9 cellular contexts compared by ENCODE assay signal in the genomic region with DNA sequence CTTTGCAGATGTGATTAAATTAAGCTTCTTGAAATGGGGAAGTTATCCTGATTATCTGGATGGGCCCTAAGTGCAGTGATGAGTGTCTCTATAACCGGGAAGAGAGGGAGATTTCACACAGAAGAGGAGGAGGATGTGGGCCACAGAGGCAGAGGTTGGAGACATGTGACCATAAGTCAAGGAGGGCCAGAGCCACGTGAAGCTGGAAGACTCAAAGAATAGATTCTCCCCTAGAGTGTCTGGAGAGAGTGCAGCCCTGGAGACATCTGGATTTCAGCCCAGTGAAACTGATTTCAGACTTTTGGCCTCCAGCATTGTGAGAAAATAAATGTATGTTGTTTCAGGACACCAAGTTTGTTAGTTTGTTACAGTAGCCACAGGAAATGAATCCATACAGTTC.
"Had no signal": no experiment of that assay in that cellular context is flagged by ENCODE, and none has a peak within 500 bp of the region (broad histone marks: within the 10 kb centered on the region; RNA-seq: fewer than 3 reads in every experiment).

No MANE protein-coding gene starts in this region.

- H3K9me3 ChIP-seq: HAP-1 had no signal

- H3K36me3 ChIP-seq: HAP-1 had no signal

- DNase-seq: GM23248, GOT3, H7, HFFc6, IMR-90, KG1 had no signal

- FAIRE-seq: K562 had no signal

- H3K4me3 Mint-ChIP-seq: HFFc6 had no signal

- H3K4me3 ChIP-seq: GM23248, HAP-1, K562 had no signal

- H3K27ac Mint-ChIP-seq: HFFc6 had no signal

- H3K27ac ChIP-seq: GM23248 had no signal

- H3K4me1 ChIP-seq: HAP-1 had no signal

- H2AFZ ChIP-seq: GM23248 had no signal

- ATAC-seq: HCT116, K562 had no signal

- H3K9ac ChIP-seq: GM23248 had no signal
